ENCODE assay signal across 10 cellular contexts in the genomic region with DNA sequence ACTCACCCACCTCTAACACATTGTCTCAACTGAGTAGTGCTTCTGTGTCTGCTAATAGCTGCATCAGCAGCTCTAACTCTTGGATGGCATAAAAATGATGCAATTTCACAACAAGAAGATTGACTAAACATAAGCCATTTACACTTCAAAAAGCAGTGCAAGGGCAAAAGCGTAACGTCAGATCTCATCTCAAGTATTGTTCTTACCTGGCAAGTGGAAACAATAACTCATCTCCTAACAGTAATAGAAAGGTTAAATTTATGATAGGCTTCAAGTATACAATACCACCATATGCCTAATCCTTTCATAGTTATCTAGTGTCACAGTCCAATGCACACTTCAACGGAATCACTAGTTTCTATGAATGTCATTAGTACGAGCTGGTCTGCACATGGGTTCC. TPM values are rescaled to one million over a fixed set of nuclear protein-coding genes. Genes with fewer than 3 reads are reported as not detected.
DNase-seq lines count a peak whose midpoint lies in the region; ATAC-seq, FAIRE-seq and TF ChIP-seq lines count a peak whose summit lies in the region.
"Had no signal": no experiment of that assay in that cellular context is flagged by ENCODE, and none has a peak within 500 bp of the region (broad histone marks: within the 10 kb centered on the region; RNA-seq: fewer than 3 reads in every experiment).

No MANE protein-coding gene starts in this region.

- no peaks in the 10 kb centered on the region for H3K4me1 ChIP-seq in colonic mucosa

- no peak overlapping the region for H3K9ac ChIP-seq in colonic mucosa (ENCODE audit: low read depth in 2 of 2, low read length in 2 of 2)

- H3K36me3 ChIP-seq in colonic mucosa: no peaks in the 10 kb centered on the region
- H3K36me3 ChIP-seq: thoracic aorta had no signal

- no peak for TF ChIP-seq POLR2A in H54 (IDR thresholded peaks at IDR 0.05; ENCODE audit: low read depth, low read length)

- TF ChIP-seq CTCF in colonic mucosa (IDR thresholded peaks at IDR 0.05): no peak

- no peak overlapping the region for H3K4me3 ChIP-seq in colonic mucosa
- H3K4me3 ChIP-seq: thoracic aorta had no signal

- ATAC-seq in GM21723 (IDR thresholded peaks at IDR 0.05; ENCODE audit: unreplicated experiment) (peak; percentile 39), HG03571 (IDR thresholded peaks at IDR 0.05; ENCODE audit: unreplicated experiment) (peak; percentile 47)

- H3K27ac ChIP-seq in colonic mucosa: no peak overlapping the region
- H3K27ac ChIP-seq: thoracic aorta had no signal

- intact Hi-C loops in colonic mucosa (cut with DNase I): no loop called here

- H3K27me3 ChIP-seq in colonic mucosa: no peaks in the 10 kb centered on the region

- DNase-seq in NCI-H510A treated with DMSO at 0.1 percent for 48 hours (lab: John Stamatoyannopoulos, UW) (peak; percentile 22), NCI-H510A (lab: John Stamatoyannopoulos, UW) (no peak), kidney tubule cell (ENCODE audit: low spot score) (peak; percentile 47), colonic mucosa (no peak), RKO (ENCODE audit: low spot score) (no peak), H54 (ENCODE audit: insufficient read length, low spot score) (no peak)

- H3K9me3 ChIP-seq in colonic mucosa: no peaks in the 10 kb centered on the region
- H3K9me3 ChIP-seq: thoracic aorta had no signal

- no peak for FAIRE-seq in H54 (lab: Jason Lieb, UNC)
- FAIRE-seq: H1 had no signal

RNA-seq across cellular contexts. Expression of a gene that starts 14.8 kb away (rescaled TPM):
- total RNA-seq in colonic mucosa: 10 to 100 TPM in 1 of 2 donors, 1 to 10 TPM in 1; 8.0 to 18.8 TPM

Comparison
In these comparisons a context has a peak if more than half of its experiments do, and no peak if none do; other contexts are left out.
1. DNase-seq: peak in NCI-H510A treated with DMSO at 0.1 percent for 48 hours (single experiment) and kidney tubule cell (single experiment); none in NCI-H510A (single experiment), colonic mucosa (single experiment), RKO (single experiment) and H54 (single experiment).